34 cellular contexts compared by ENCODE assay signal in the genomic region with DNA sequence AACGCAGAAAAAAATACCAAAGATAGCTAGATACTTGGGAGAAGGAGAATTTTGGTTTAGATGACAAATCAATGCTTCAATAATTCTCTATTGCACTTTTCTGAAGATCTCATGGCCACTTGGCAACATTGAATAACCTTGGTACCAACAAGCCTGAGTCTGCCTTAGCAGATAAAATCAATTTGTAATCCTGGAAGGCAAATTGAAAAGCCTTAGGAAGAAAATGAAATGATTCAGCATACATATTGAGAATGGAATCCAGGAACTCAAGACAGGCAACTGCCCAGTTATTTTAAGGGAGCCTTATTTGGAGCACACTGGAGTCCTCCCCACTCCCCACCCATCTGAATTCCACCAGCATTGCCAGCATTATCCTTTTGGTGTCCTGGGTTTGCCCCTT.
"Had no signal": no experiment of that assay in that cellular context is flagged by ENCODE, and none has a peak within 500 bp of the region (broad histone marks: within the 10 kb centered on the region; RNA-seq: fewer than 3 reads in every experiment).

No MANE protein-coding gene starts in this region.

- H3K4me3 Mint-ChIP-seq: activated B cell treated with CpG ODN at 0.5 μM for 24 hours; activated CD4-positive, alpha-beta memory T cell treated with anti-CD3 and anti-CD28 coated beads for 36 hours; activated naive CD4-positive, alpha-beta T cell treated with anti-CD3 and anti-CD28 coated beads, Interleukin-2, amount 10 ng/mL, durations not matched to agents 7 days and 5 days; activated naive CD8-positive, alpha-beta T cell; activated naive CD8-positive, alpha-beta T cell treated with anti-CD3 and anti-CD28 coated beads, Interleukin-2, amount 50 U/mL, for 24 hours; activated T-cell treated with anti-CD3 and anti-CD28 coated beads, Interleukin-2, amount 50 U/mL, for 4 hours; brain had no signal

- H3K36me3 ChIP-seq: Peyer's patch had no signal

- H3K36me3 Mint-ChIP-seq: activated CD4-positive, alpha-beta memory T cell treated with anti-CD3 and anti-CD28 coated beads for 36 hours; activated naive CD4-positive, alpha-beta T cell treated with anti-CD3 and anti-CD28 coated beads, Interleukin-2, amount 10 ng/mL, durations not matched to agents 7 days and 5 days; activated naive CD8-positive, alpha-beta T cell; brain had no signal

- H3K27ac ChIP-seq: Peyer's patch, VCaP had no signal

- H3K9me3 Mint-ChIP-seq: activated B cell treated with CpG ODN at 0.5 μM for 24 hours; activated T-cell treated with anti-CD3 and anti-CD28 coated beads, Interleukin-2, amount 50 U/mL, for 4 hours had no signal

- H3K27ac Mint-ChIP-seq: activated B cell treated with CpG ODN at 0.5 μM for 24 hours; activated CD4-positive, alpha-beta memory T cell treated with anti-CD3 and anti-CD28 coated beads for 36 hours; activated naive CD4-positive, alpha-beta T cell treated with anti-CD3 and anti-CD28 coated beads, Interleukin-2, amount 10 ng/mL, durations not matched to agents 7 days and 5 days; activated naive CD8-positive, alpha-beta T cell; activated naive CD8-positive, alpha-beta T cell treated with anti-CD3 and anti-CD28 coated beads, Interleukin-2, amount 50 U/mL, for 24 hours; brain had no signal

- ATAC-seq: activated naive CD8-positive, alpha-beta T cell treated with anti-CD3 and anti-CD28 coated beads, Interleukin-2, amount 50 U/mL, for 24 hours; activated T-cell treated with anti-CD3 and anti-CD28 coated beads, Interleukin-2, amount 50 U/mL, for 4 hours; K562; Right ventricle myocardium inferior; SK-N-SH treated with all-trans-retinoic acid at 6 μM for 48 hours had no signal

- H3K4me1 ChIP-seq: Peyer's patch had no signal

- DNase-seq: activated B cell treated with CpG ODN at 0.5 μM for 24 hours; activated CD4-positive, alpha-beta memory T cell treated with anti-CD3 and anti-CD28 coated beads for 36 hours; activated CD4-positive, alpha-beta T cell treated with anti-CD3 and anti-CD28 coated beads for 4 hours; activated CD4-positive, alpha-beta T cell treated with anti-CD3 and anti-CD28 coated beads, Interleukin-2, amount 50 U/mL, for 1 hour; activated CD4-positive, CD25-positive, alpha-beta regulatory T cell treated with anti-CD3 and anti-CD28 coated beads, Interleukin-2, amount 50 U/mL, for 72 hours; activated CD8-positive, alpha-beta memory T cell treated with anti-CD3 and anti-CD28 coated beads, Interleukin-2, amount 50 U/mL, for 4 hours; activated effector memory CD4-positive, alpha-beta T cell treated with Interleukin-2 at 50 U/mL for 16 hours; activated naive CD4-positive, alpha-beta T cell treated with anti-CD3 and anti-CD28 coated beads, Interleukin-2, amount 10 ng/mL, durations not matched to agents 7 days and 5 days; activated naive CD8-positive, alpha-beta T cell treated with anti-CD3 and anti-CD28 coated beads, Interleukin-2, amount 50 U/mL, for 24 hours; activated T-cell treated with anti-CD3 and anti-CD28 coated beads for 4 hours; activated T-cell treated with anti-CD3 and anti-CD28 coated beads, Interleukin-2, amount 50 U/mL, for 4 hours; anterior cingulate cortex; central memory CD4-positive, alpha-beta T cell; NCI-H1048; NCI-H1105 treated with DMSO at 0.1 percent for 48 hours; NCI-H1436; NCI-H1694; NCI-H1930; NCI-H2081 treated with DMSO at 0.1 percent for 48 hours; NCI-H345; NCI-H524 treated with DMSO at 0.1 percent for 48 hours; Peyer's patch; RPMI8226; SIG-M5; SW 1271; T-helper 1 cell; T-helper 2 cell; T-helper 9 cell had no signal

- FAIRE-seq: K562 had no signal

- H3K4me1 Mint-ChIP-seq: activated B cell treated with CpG ODN at 0.5 μM for 24 hours; activated naive CD4-positive, alpha-beta T cell treated with anti-CD3 and anti-CD28 coated beads, Interleukin-2, amount 10 ng/mL, durations not matched to agents 7 days and 5 days; activated naive CD8-positive, alpha-beta T cell treated with anti-CD3 and anti-CD28 coated beads, Interleukin-2, amount 50 U/mL, for 24 hours had no signal

- H3K9me3 ChIP-seq: Peyer's patch had no signal

- H3K4me3 ChIP-seq: K562, Peyer's patch had no signal

- H3K27me3 ChIP-seq: Peyer's patch had no signal

- H3K27me3 Mint-ChIP-seq: activated B cell treated with CpG ODN at 0.5 μM for 24 hours; activated CD4-positive, alpha-beta memory T cell treated with anti-CD3 and anti-CD28 coated beads for 36 hours; activated naive CD4-positive, alpha-beta T cell treated with anti-CD3 and anti-CD28 coated beads, Interleukin-2, amount 10 ng/mL, durations not matched to agents 7 days and 5 days; activated naive CD8-positive, alpha-beta T cell; activated naive CD8-positive, alpha-beta T cell treated with anti-CD3 and anti-CD28 coated beads, Interleukin-2, amount 50 U/mL, for 24 hours; brain had no signal
